In the genomic region with DNA sequence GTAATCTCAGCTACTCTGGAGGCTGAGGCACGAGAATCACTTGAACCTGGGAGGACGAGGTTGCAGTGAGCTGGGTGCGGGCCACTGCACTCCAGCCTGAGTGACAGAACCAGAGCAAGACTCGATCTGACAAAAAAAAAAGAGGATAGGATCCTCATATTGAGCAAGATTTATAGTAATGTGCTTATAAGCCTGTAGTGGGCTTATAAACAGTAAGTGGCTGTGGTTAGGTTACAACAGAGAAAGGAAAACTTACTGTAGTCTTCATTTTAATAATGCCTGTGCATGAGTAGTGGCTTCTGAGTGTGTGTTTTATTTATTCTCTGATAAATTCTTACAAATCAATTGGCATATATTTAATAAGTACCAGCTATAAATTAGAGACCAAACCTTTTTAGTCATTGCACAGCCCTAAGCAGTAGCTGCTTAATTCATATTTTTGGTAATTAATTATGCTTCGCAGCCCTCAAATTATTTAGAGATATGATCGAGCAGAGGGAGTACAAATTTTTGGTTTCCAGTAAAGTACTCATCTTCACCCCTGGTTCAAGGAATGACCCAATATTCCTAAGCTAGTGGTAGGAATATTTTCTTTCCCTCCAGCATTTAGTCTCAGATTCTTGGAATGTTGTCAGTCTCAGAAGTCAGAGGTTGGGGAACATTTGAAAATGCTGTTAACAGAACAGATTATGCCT, we compare ENCODE assay signal across 1 cellular context.
TF ChIP-seq lines count a peak whose summit lies in the region.

No MANE protein-coding gene starts in this region.

TF ChIP-seq in SK-N-SH treated with all-trans-retinoic acid at 6 μM for 48 hours, 23 proteins besides CTCF, POLR2A, EP300 and RAD21 (continued from another document):
- TF ChIP-seq, protein P1, sequence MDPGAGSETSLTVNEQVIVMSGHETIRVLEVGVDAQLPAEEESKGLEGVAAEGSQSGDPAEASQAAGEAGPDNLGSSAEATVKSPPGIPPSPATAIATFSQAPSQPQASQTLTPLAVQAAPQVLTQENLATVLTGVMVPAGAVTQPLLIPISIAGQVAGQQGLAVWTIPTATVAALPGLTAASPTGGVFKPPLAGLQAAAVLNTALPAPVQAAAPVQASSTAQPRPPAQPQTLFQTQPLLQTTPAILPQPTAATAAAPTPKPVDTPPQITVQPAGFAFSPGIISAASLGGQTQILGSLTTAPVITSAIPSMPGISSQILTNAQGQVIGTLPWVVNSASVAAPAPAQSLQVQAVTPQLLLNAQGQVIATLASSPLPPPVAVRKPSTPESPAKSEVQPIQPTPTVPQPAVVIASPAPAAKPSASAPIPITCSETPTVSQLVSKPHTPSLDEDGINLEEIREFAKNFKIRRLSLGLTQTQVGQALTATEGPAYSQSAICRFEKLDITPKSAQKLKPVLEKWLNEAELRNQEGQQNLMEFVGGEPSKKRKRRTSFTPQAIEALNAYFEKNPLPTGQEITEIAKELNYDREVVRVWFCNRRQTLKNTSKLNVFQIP (CRISPR knock-in tag; IDR thresholded peaks at IDR 0.05; ENCODE audit: borderline replicate concordance, low read depth), result no peak
